Comparison of ENCODE assay signal across 7 cellular contexts in genomic region chr17:42221886-42222745, GRCh38. TPM values are rescaled to one million over a fixed set of nuclear protein-coding genes. Genes with fewer than 3 reads are reported as not detected.
DNase-seq lines count a peak whose midpoint lies in the region; ATAC-seq and TF ChIP-seq lines count a peak whose summit lies in the region.

No MANE protein-coding gene starts in this region.

- peak; percentile 14 for DNase-seq in NCI-H2107 (lab: John Stamatoyannopoulos, UW)
- DNase-seq in cardiac fibroblast (ENCODE audit: low read depth in 2 of 2): peak; percentile 75 to 82
- DNase-seq in right lobe of liver: peak in 1 of 3 donors; percentile 37
- peak; percentile 17 to 18 for DNase-seq in stimulated activated CD8-positive, alpha-beta memory T cell treated with anti-CD3 and anti-CD28 coated beads, Interleukin-7, amount 100 ng/mL, for 1 hour (ENCODE audit: low read depth in 2 of 2)

- H3K27ac ChIP-seq in right lobe of liver: no peak overlapping the region

- ATAC-seq in activated CD4-positive, CD25-positive, alpha-beta regulatory T cell treated with anti-CD3 and anti-CD28 coated beads, Interleukin-2, amount 50 U/mL, for 24 hours: peak; percentile 74 to 83
- ATAC-seq in right lobe of liver (peak; percentile 83 to 96 (median 91)), HG03457 (IDR thresholded peaks at IDR 0.05; ENCODE audit: unreplicated experiment) (no peak)

- no peak for TF ChIP-seq POLR2A in right lobe of liver (IDR thresholded peaks at IDR 0.05)

- no peaks in the 10 kb centered on the region for H3K4me1 ChIP-seq in right lobe of liver

- H3K4me3 ChIP-seq in cardiac fibroblast (replicated peaks in 1 of 2; ENCODE audit: low read depth in 2 of 2, low read length in 2 of 2) (no peak overlapping the region), right lobe of liver (no peak overlapping the region)

- H3K27me3 ChIP-seq in right lobe of liver: no peaks in the 10 kb centered on the region

- H3K9me3 ChIP-seq in right lobe of liver: no peaks in the 10 kb centered on the region

- peak; percentile 79 for TF ChIP-seq CTCF in GM12874 (IDR thresholded peaks at IDR 0.05; ENCODE audit: insufficient read depth, low read depth, low read length)
- TF ChIP-seq CTCF in cardiac fibroblast (IDR thresholded peaks at IDR 0.05; ENCODE audit: low read depth, low read length): peak; percentile 88
- TF ChIP-seq CTCF in right lobe of liver (IDR thresholded peaks at IDR 0.05): peak; percentile 52 to 62 (median 58)

- H3K36me3 ChIP-seq in right lobe of liver: peaks cover 0 to 30% (median 6%) of the 10 kb centered on the region in 4 donors

- intact Hi-C loops in right lobe of liver (cut with DNase I): no loop called here

- no CpG with 5 or more reads among the region's 3 CpGs for WGBS in right lobe of liver (ENCODE audit: insufficient coverage, low coverage, low lambda C conversion rate, missing lambda C conversion rate)

RNA-seq across cellular contexts. Expression of gene GHDC, which starts 27.8 kb away (rescaled TPM):
- 10 to 100 TPM in 5 of 6 experiments, 1 to 10 TPM in 1; 8.8 to 23.9 (median 12.8) TPM for total RNA-seq in right lobe of liver

RNA-seq across cellular contexts. Expression of gene HCRT, which starts 36.9 kb away (rescaled TPM):
- total RNA-seq in right lobe of liver: not detected

RNA-seq across cellular contexts. Expression of gene KCNH4, which starts 41.2 kb away (rescaled TPM):
- total RNA-seq in right lobe of liver: under 1 TPM in 1 of 6 experiments, not detected in 5; 0.11 TPM

RNA-seq across cellular contexts. Expression of gene STAT5B, which starts 54.1 kb away (rescaled TPM):
- 10 to 100 TPM; 21.2 to 29.0 (median 26.7) TPM for total RNA-seq in right lobe of liver
